ENCODE assay signal across 22 cellular contexts in the genomic region with DNA sequence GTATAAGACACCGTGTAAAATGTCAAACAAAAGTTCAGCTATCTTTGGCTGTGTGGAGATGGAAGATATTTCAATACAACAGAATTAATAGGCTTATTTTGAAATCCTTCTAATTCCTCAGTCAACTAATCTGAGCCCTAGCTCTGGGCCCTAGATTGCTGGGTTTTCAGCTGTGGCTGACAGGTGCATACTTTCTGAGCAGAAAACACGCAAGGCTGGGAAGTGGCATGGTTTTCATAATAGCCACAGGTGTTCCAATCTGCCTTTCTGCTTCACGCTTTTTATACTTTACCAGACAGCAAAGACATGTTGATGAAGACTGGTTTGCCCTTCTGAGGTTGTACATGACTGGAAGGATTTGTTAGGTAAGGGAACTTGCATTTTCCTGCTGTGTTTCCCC.
"Had no signal": no experiment of that assay in that cellular context is flagged by ENCODE, and none has a peak within 500 bp of the region (broad histone marks: within the 10 kb centered on the region; RNA-seq: fewer than 3 reads in every experiment).

No MANE protein-coding gene starts in this region.

- H2AFZ ChIP-seq: PC-9 had no signal

- H3K4me3 ChIP-seq: PC-9, Peyer's patch, SJCRH30 had no signal

- H3K27me3 ChIP-seq: Peyer's patch, SJCRH30 had no signal

- DNase-seq: KBM-7, NCI-H1092, NCI-H1105 treated with DMSO at 0.1 percent for 48 hours, NCI-H1417 treated with DMSO at 0.1 percent for 48 hours, NCI-H146, NCI-H187, NCI-H2029, NCI-H2081 treated with DMSO at 0.1 percent for 48 hours, NCI-H2171, NCI-H226, NCI-H446, NCI-H510A, NCI-H524 treated with DMSO at 0.1 percent for 48 hours, NCI-H69, NCI-H774, OCI-M1, PC-9, Peyer's patch, SHP77 treated with DMSO at 0.1 percent for 48 hours had no signal

- H3K36me3 ChIP-seq: Peyer's patch, SJCRH30 had no signal

- H3K27ac ChIP-seq: PC-9, Peyer's patch, SJCRH30 had no signal

- H3K4me2 ChIP-seq: PC-9 had no signal

- H3K9me3 ChIP-seq: Peyer's patch, SJCRH30 had no signal

- ATAC-seq: Right ventricle myocardium inferior, SK-N-SH treated with all-trans-retinoic acid at 6 μM for 48 hours had no signal

- H3K4me1 ChIP-seq: Peyer's patch had no signal
